ENCODE assay signal across 21 cellular contexts in genomic region chr15:60076582-60077263, GRCh38.
A peak's percentile ranks its signal among the peaks of the same experiment; 100 is the strongest.
DNase-seq lines count a peak whose midpoint lies in the region; ATAC-seq and TF ChIP-seq lines count a peak whose summit lies in the region.
"Had no signal": no experiment of that assay in that cellular context is flagged by ENCODE, and none has a peak within 500 bp of the region (broad histone marks: within the 10 kb centered on the region; RNA-seq: fewer than 3 reads in every experiment).

No MANE protein-coding gene starts in this region.

- intact Hi-C loops in activated CD4-positive, alpha-beta memory T cell treated with anti-CD3 and anti-CD28 coated beads for 36 hours (cut with micrococcal nuclease) = loop anchor here (1.0 to 2.0 kb wide), 4 partner anchors 32 to 70 kb away; no protein-coding TSS in a partner anchor

- no peaks in the 10 kb centered on the region for H3K9me3 ChIP-seq in neural progenitor cell (ENCODE audit: low read depth)
- H3K9me3 ChIP-seq: A549, lower lobe of right lung had no signal

- peak overlapping the region; percentile 3 for H2AFZ ChIP-seq in neural progenitor cell (replicated peaks)

- H3K27me3 Mint-ChIP-seq in activated CD4-positive, alpha-beta memory T cell treated with anti-CD3 and anti-CD28 coated beads for 36 hours = peaks cover 8% of the 10 kb centered on the region
- no peaks in the 10 kb centered on the region for H3K27me3 Mint-ChIP-seq in activated CD4-positive, alpha-beta memory T cell treated with anti-CD3 and anti-CD28 coated beads, Interleukin-2, amount 10 ng/mL, durations not matched to agents 7 days and 5 days
- H3K27me3 Mint-ChIP-seq in brain (peaks cover 25% of the 10 kb centered on the region), neural progenitor cell (ENCODE audit: insufficient read depth, low read depth) (peaks cover 4% of the 10 kb centered on the region)

- H3K36me3 ChIP-seq in neural progenitor cell = no peaks in the 10 kb centered on the region
- H3K36me3 ChIP-seq: lower lobe of right lung, suprapubic skin had no signal

- H3K4me3 Mint-ChIP-seq in activated CD4-positive, alpha-beta memory T cell treated with anti-CD3 and anti-CD28 coated beads for 36 hours = no peak overlapping the region
- no peak overlapping the region for H3K4me3 Mint-ChIP-seq in activated CD4-positive, alpha-beta memory T cell treated with anti-CD3 and anti-CD28 coated beads, Interleukin-2, amount 10 ng/mL, durations not matched to agents 7 days and 5 days
- H3K4me3 Mint-ChIP-seq in brain (peak overlapping the region; percentile 0 to 69 (median 38)), neural progenitor cell (peak overlapping the region; percentile 44)

- H3K4me2 ChIP-seq in neural progenitor cell = peak overlapping the region; percentile 42
- H3K4me2 ChIP-seq: A549 had no signal

- no peaks in the 10 kb centered on the region for H4K20me1 ChIP-seq in neural progenitor cell (ENCODE audit: low read depth)

- peaks cover 35% of the 10 kb centered on the region for H3K4me1 ChIP-seq in neural progenitor cell
- H3K4me1 ChIP-seq: A549, lower lobe of right lung, suprapubic skin had no signal

- no peaks in the 10 kb centered on the region for H3K36me3 Mint-ChIP-seq in activated CD4-positive, alpha-beta memory T cell treated with anti-CD3 and anti-CD28 coated beads for 36 hours
- no peaks in the 10 kb centered on the region for H3K36me3 Mint-ChIP-seq in activated CD4-positive, alpha-beta memory T cell treated with anti-CD3 and anti-CD28 coated beads, Interleukin-2, amount 10 ng/mL, durations not matched to agents 7 days and 5 days (ENCODE audit: low read depth)
- H3K36me3 Mint-ChIP-seq in brain = no peaks in the 10 kb centered on the region
- peaks cover 4% of the 10 kb centered on the region for H3K36me3 Mint-ChIP-seq in neural progenitor cell

- no peak overlapping the region for H3K27ac ChIP-seq in neural progenitor cell
- H3K27ac ChIP-seq: A549, lower lobe of right lung, RWPE1, suprapubic skin had no signal

- H3K27me3 ChIP-seq in neural progenitor cell = no peaks in the 10 kb centered on the region
- H3K27me3 ChIP-seq: suprapubic skin had no signal

- ATAC-seq in GM19023 (IDR thresholded peaks at IDR 0.05; ENCODE audit: unreplicated experiment) = no peak
- ATAC-seq: A549, lower lobe of right lung, right cardiac atrium had no signal

- POLR2A ChIA-PET in activated CD4-positive, alpha-beta memory T cell treated with anti-CD3 and anti-CD28 coated beads for 36 hours (lab: Charles Lee) = interaction anchor here (1.4 to 1.8 kb wide), 2 partner anchors 33 to 38 kb away, joined by 5 read pairs; no protein-coding TSS in a partner anchor
- POLR2A ChIA-PET in activated CD4-positive, alpha-beta memory T cell treated with anti-CD3 and anti-CD28 coated beads, Interleukin-2, amount 10 ng/mL, durations not matched to agents 7 days and 5 days (lab: Charles Lee) = no interaction called here

- no peaks in the 10 kb centered on the region for H3F3A ChIP-seq in neural progenitor cell (ENCODE audit: low read depth)

- no peaks in the 10 kb centered on the region for H3K79me2 ChIP-seq in neural progenitor cell (ENCODE audit: low read depth)

- H3K4me1 Mint-ChIP-seq in activated CD4-positive, alpha-beta memory T cell treated with anti-CD3 and anti-CD28 coated beads for 36 hours (ENCODE audit: low read depth) = peaks cover 52% of the 10 kb centered on the region
- peaks cover 42% of the 10 kb centered on the region for H3K4me1 Mint-ChIP-seq in activated CD4-positive, alpha-beta memory T cell treated with anti-CD3 and anti-CD28 coated beads, Interleukin-2, amount 10 ng/mL, durations not matched to agents 7 days and 5 days
- H3K4me1 Mint-ChIP-seq in brain (peaks cover 56% of the 10 kb centered on the region), neural progenitor cell (peaks cover 75% of the 10 kb centered on the region)

- CTCF ChIA-PET in activated CD4-positive, alpha-beta memory T cell treated with anti-CD3 and anti-CD28 coated beads for 36 hours (lab: Charles Lee) = interaction anchor here (0.8 to 1.3 kb wide), 3 partner anchors 45 to 158 kb away, joined by 3 to 4 read pairs (median 3); partner anchors contain the start of gene FOXB1
- CTCF ChIA-PET in activated CD4-positive, alpha-beta memory T cell treated with anti-CD3 and anti-CD28 coated beads, Interleukin-2, amount 10 ng/mL, durations not matched to agents 7 days and 5 days (lab: Charles Lee) = no interaction called here

- H3K9ac ChIP-seq in neural progenitor cell = no peak overlapping the region

- TF ChIP-seq CTCF in brain (conservative IDR thresholded peaks at IDR 0.05) (no peak), neural progenitor cell (IDR thresholded peaks at IDR 0.05) (no peak)

- peak overlapping the region; percentile 62 for H3K27ac Mint-ChIP-seq in activated CD4-positive, alpha-beta memory T cell treated with anti-CD3 and anti-CD28 coated beads for 36 hours
- no peak overlapping the region for H3K27ac Mint-ChIP-seq in activated CD4-positive, alpha-beta memory T cell treated with anti-CD3 and anti-CD28 coated beads, Interleukin-2, amount 10 ng/mL, durations not matched to agents 7 days and 5 days
- H3K27ac Mint-ChIP-seq in brain (peak overlapping the region in 3 of 5 experiments; percentile 74 to 81 (median 79)), neural progenitor cell (peak overlapping the region; percentile 97)

- DNase-seq in activated CD4-positive, alpha-beta memory T cell treated with anti-CD3 and anti-CD28 coated beads for 36 hours = peak; percentile 15
- DNase-seq in activated CD4-positive, alpha-beta memory T cell treated with anti-CD3 and anti-CD28 coated beads, Interleukin-2, amount 10 ng/mL, durations not matched to agents 7 days and 5 days = no peak
- DNase-seq in NCI-H146 treated with DMSO at 0.1 percent for 48 hours (lab: John Stamatoyannopoulos, UW; ENCODE audit: unreplicated experiment) = peak; percentile 70
- DNase-seq in neural progenitor cell (ENCODE audit: low spot score) = peak; percentile 38
- DNase-seq in NCI-H2171 treated with DMSO at 0.1 percent for 48 hours (lab: John Stamatoyannopoulos, UW) = no peak
- DNase-seq in stimulated activated naive CD4-positive, alpha-beta T cell treated with Interleukin-2 at 50 U/mL for 16 hours (lab: John Stamatoyannopoulos, UW) = no peak
- DNase-seq: activated naive CD4-positive, alpha-beta T cell; anterior cingulate cortex; caudate nucleus; foreskin fibroblast; hippocampal formation; kidney; lower lobe of right lung; NCI-H1694; right cardiac atrium; T1000 had no signal

- no peaks in the 10 kb centered on the region for H3K9me3 Mint-ChIP-seq in activated CD4-positive, alpha-beta memory T cell treated with anti-CD3 and anti-CD28 coated beads for 36 hours
- no peaks in the 10 kb centered on the region for H3K9me3 Mint-ChIP-seq in activated CD4-positive, alpha-beta memory T cell treated with anti-CD3 and anti-CD28 coated beads, Interleukin-2, amount 10 ng/mL, durations not matched to agents 7 days and 5 days
- H3K9me3 Mint-ChIP-seq in brain (peaks cover 0 to 11% (median 3%) of the 10 kb centered on the region in 5 experiments), neural progenitor cell (peaks cover 5% of the 10 kb centered on the region)

- no peak overlapping the region for H3K4me3 ChIP-seq in neural progenitor cell
- H3K4me3 ChIP-seq: A549, lower lobe of right lung, suprapubic skin had no signal

Comparison
In these comparisons a context has a peak if more than half of its experiments do, and no peak if none do; other contexts are left out.
1. DNase-seq: peak in activated CD4-positive, alpha-beta memory T cell treated with anti-CD3 and anti-CD28 coated beads for 36 hours (single experiment), NCI-H146 treated with DMSO at 0.1 percent for 48 hours (single experiment) and neural progenitor cell (single experiment); none in activated CD4-positive, alpha-beta memory T cell treated with anti-CD3 and anti-CD28 coated beads, Interleukin-2, amount 10 ng/mL, durations not matched to agents 7 days and 5 days (single experiment), NCI-H2171 treated with DMSO at 0.1 percent for 48 hours (single experiment) and stimulated activated naive CD4-positive, alpha-beta T cell treated with Interleukin-2 at 50 U/mL for 16 hours (single experiment).
2. H3K4me3 Mint-ChIP-seq: peak in brain (5 of 5) and neural progenitor cell (single experiment); none in activated CD4-positive, alpha-beta memory T cell treated with anti-CD3 and anti-CD28 coated beads for 36 hours (single experiment) and activated CD4-positive, alpha-beta memory T cell treated with anti-CD3 and anti-CD28 coated beads, Interleukin-2, amount 10 ng/mL, durations not matched to agents 7 days and 5 days (single experiment).